ENCODE assay signal across 8 cellular contexts in genomic region chr6:5379647-5380242, GRCh38.
DNase-seq lines count a peak whose midpoint lies in the region; ATAC-seq lines count a peak whose summit lies in the region.

No MANE protein-coding gene starts in this region.

- no peak overlapping the region for H3K27ac Mint-ChIP-seq in activated CD4-positive, alpha-beta T cell treated with anti-CD3 and anti-CD28 coated beads, Interleukin-2, amount 10 ng/mL, durations not matched to agents 7 days and 5 days

- POLR2A ChIA-PET in activated CD4-positive, alpha-beta T cell treated with anti-CD3 and anti-CD28 coated beads, Interleukin-2, amount 10 ng/mL, durations not matched to agents 7 days and 5 days (lab: Charles Lee) = no interaction called here

- no peaks in the 10 kb centered on the region for H3K4me1 Mint-ChIP-seq in activated CD4-positive, alpha-beta T cell treated with anti-CD3 and anti-CD28 coated beads, Interleukin-2, amount 10 ng/mL, durations not matched to agents 7 days and 5 days

- peak; percentile 51 for ATAC-seq in left lobe of liver
- ATAC-seq in GM18870 (IDR thresholded peaks at IDR 0.05; ENCODE audit: unreplicated experiment) = no peak

- no peaks in the 10 kb centered on the region for H3K9me3 Mint-ChIP-seq in activated CD4-positive, alpha-beta T cell treated with anti-CD3 and anti-CD28 coated beads, Interleukin-2, amount 10 ng/mL, durations not matched to agents 7 days and 5 days

- no peak overlapping the region for H3K4me3 Mint-ChIP-seq in activated CD4-positive, alpha-beta T cell treated with anti-CD3 and anti-CD28 coated beads, Interleukin-2, amount 10 ng/mL, durations not matched to agents 7 days and 5 days

- CTCF ChIA-PET in activated CD4-positive, alpha-beta T cell treated with anti-CD3 and anti-CD28 coated beads, Interleukin-2, amount 10 ng/mL, durations not matched to agents 7 days and 5 days (lab: Charles Lee) = interaction anchor here (0.7 to 1.4 kb wide), 7 partner anchors 11 to 245 kb away, joined by 3 to 5 read pairs (median 3); no protein-coding TSS in a partner anchor

- DNase-seq in activated CD4-positive, alpha-beta T cell treated with anti-CD3 and anti-CD28 coated beads, Interleukin-2, amount 10 ng/mL, durations not matched to agents 7 days and 5 days = peak; percentile 42
- DNase-seq in activated CD4-positive, alpha-beta T cell treated with anti-CD3 and anti-CD28 coated beads, Interleukin-2, amount 50 U/mL, for 4 hours = no peak
- DNase-seq in M059J (ENCODE audit: low read depth) = peak; percentile 40
- peak; percentile 17 to 38 for DNase-seq in activated CD4-positive, alpha-beta T cell treated with anti-CD3 and anti-CD28 coated beads, Interleukin-2, amount 50 U/mL, for 48 hours
- no peak for DNase-seq in left lobe of liver (ENCODE audit: low spot score)
- no peak for DNase-seq in activated CD4-positive, CD25-positive, alpha-beta regulatory T cell (lab: John Stamatoyannopoulos, UW)
- no peak for DNase-seq in kidney glomerular epithelial cell (lab: John Stamatoyannopoulos, UW)

- H3K27me3 Mint-ChIP-seq in activated CD4-positive, alpha-beta T cell treated with anti-CD3 and anti-CD28 coated beads, Interleukin-2, amount 10 ng/mL, durations not matched to agents 7 days and 5 days = no peaks in the 10 kb centered on the region

- H3K36me3 Mint-ChIP-seq in activated CD4-positive, alpha-beta T cell treated with anti-CD3 and anti-CD28 coated beads, Interleukin-2, amount 10 ng/mL, durations not matched to agents 7 days and 5 days (ENCODE audit: low read depth) = no peaks in the 10 kb centered on the region

Comparison
In these comparisons a context has a peak if more than half of its experiments do, and no peak if none do; other contexts are left out.
1. DNase-seq: peak in activated CD4-positive, alpha-beta T cell treated with anti-CD3 and anti-CD28 coated beads, Interleukin-2, amount 10 ng/mL, durations not matched to agents 7 days and 5 days (single experiment), M059J (single experiment) and activated CD4-positive, alpha-beta T cell treated with anti-CD3 and anti-CD28 coated beads, Interleukin-2, amount 50 U/mL, for 48 hours (2 of 2); none in activated CD4-positive, alpha-beta T cell treated with anti-CD3 and anti-CD28 coated beads, Interleukin-2, amount 50 U/mL, for 4 hours (0 of 2), left lobe of liver (single experiment), activated CD4-positive, CD25-positive, alpha-beta regulatory T cell (0 of 4) and kidney glomerular epithelial cell (single experiment).